Comparison of ENCODE assay signal across 1 cellular context in genomic region chr1:244448279-244449036, GRCh38.
TF ChIP-seq lines count a peak whose summit lies in the region.

No MANE protein-coding gene starts in this region.

TF ChIP-seq in WTC11, 78 proteins besides CTCF, POLR2A, EP300 and RAD21 (continued from another document):
- TF ChIP-seq, protein P1, sequence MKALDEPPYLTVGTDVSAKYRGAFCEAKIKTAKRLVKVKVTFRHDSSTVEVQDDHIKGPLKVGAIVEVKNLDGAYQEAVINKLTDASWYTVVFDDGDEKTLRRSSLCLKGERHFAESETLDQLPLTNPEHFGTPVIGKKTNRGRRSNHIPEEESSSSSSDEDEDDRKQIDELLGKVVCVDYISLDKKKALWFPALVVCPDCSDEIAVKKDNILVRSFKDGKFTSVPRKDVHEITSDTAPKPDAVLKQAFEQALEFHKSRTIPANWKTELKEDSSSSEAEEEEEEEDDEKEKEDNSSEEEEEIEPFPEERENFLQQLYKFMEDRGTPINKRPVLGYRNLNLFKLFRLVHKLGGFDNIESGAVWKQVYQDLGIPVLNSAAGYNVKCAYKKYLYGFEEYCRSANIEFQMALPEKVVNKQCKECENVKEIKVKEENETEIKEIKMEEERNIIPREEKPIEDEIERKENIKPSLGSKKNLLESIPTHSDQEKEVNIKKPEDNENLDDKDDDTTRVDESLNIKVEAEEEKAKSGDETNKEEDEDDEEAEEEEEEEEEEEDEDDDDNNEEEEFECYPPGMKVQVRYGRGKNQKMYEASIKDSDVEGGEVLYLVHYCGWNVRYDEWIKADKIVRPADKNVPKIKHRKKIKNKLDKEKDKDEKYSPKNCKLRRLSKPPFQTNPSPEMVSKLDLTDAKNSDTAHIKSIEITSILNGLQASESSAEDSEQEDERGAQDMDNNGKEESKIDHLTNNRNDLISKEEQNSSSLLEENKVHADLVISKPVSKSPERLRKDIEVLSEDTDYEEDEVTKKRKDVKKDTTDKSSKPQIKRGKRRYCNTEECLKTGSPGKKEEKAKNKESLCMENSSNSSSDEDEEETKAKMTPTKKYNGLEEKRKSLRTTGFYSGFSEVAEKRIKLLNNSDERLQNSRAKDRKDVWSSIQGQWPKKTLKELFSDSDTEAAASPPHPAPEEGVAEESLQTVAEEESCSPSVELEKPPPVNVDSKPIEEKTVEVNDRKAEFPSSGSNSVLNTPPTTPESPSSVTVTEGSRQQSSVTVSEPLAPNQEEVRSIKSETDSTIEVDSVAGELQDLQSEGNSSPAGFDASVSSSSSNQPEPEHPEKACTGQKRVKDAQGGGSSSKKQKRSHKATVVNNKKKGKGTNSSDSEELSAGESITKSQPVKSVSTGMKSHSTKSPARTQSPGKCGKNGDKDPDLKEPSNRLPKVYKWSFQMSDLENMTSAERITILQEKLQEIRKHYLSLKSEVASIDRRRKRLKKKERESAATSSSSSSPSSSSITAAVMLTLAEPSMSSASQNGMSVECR (CRISPR knock-in tag; IDR thresholded peaks at IDR 0.05; ENCODE audit: borderline replicate concordance), result no peak
- TF ChIP-seq SOX15 (CRISPR knock-in tag; IDR thresholded peaks at IDR 0.05) (no peak), HMGA2 (CRISPR knock-in tag; IDR thresholded peaks at IDR 0.05) (no peak), TP53 (CRISPR knock-in tag; IDR thresholded peaks at IDR 0.05) (no peak), SMAD4 (CRISPR knock-in tag; IDR thresholded peaks at IDR 0.05) (no peak)
